ENCODE assay signal across 1 cellular context in genomic region chr15:89089316-89090230, GRCh38.
TF ChIP-seq lines count a peak whose summit lies in the region.

No MANE protein-coding gene starts in this region.

TF ChIP-seq in IMR-90, 13 proteins besides CTCF, POLR2A, EP300 and RAD21 (continued from another document):
- TF ChIP-seq SMC3 (IDR thresholded peaks at IDR 0.05; ENCODE audit: low read depth, low read length) (no peak), BHLHE40 (IDR thresholded peaks at IDR 0.05; ENCODE audit: low read depth, low read length) (no peak), CEBPB (IDR thresholded peaks at IDR 0.05; ENCODE audit: low read depth, low read length) (no peak), RCOR1 (IDR thresholded peaks at IDR 0.05; ENCODE audit: insufficient replicate concordance, low read length) (no peak), FOS (IDR thresholded peaks at IDR 0.05; ENCODE audit: low read depth, low read length) (no peak), MAZ (IDR thresholded peaks at IDR 0.05; ENCODE audit: borderline replicate concordance, low read depth, low read length) (no peak), MAFK (IDR thresholded peaks at IDR 0.05; ENCODE audit: low read depth, low read length) (no peak), USF2 (IDR thresholded peaks at IDR 0.05; ENCODE audit: low read depth, low read length) (no peak), MXI1 (IDR thresholded peaks at IDR 0.05; ENCODE audit: borderline replicate concordance, low read depth, low read length) (no peak)
TF ChIP-seq in IMR-90: peak in this region for 0.
